ENCODE assay signal across 18 cellular contexts in the genomic region with DNA sequence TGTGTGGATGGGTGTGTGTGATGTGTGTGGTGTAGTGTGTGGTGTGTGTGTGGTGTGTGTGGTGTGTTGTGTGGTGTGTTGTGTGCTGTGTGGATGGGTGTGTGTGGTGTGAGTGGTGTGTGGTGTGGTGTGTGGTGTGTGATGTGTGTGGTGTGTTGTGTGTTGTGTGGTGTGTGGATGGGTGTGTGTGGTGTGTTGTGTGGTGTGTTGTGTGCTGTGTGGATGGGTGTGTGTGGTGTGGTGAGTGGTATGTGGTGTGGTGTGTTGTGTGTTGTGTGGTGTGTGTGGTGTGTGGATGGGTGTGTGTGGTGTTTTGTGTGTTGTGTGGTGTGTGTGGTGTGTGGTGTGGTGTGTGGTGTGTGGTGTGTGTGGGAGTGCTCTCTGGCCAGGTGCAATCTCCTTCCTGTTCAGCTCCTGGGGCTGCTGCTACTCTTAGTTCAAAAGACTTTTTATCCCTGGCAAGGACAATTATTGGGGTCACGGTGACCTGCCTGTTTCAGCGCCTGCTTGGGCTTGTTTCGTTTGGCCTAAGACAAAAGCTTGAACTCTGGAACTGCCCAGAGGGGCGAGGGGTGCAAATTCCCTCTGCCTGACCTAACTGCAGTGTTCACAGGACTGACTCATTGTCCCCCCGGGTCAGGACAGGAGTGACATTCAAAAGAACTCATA.
DNase-seq lines count a peak whose midpoint lies in the region; ATAC-seq, FAIRE-seq and TF ChIP-seq lines count a peak whose summit lies in the region.
"Had no signal": no experiment of that assay in that cellular context is flagged by ENCODE, and none has a peak within 500 bp of the region (broad histone marks: within the 10 kb centered on the region; RNA-seq: fewer than 3 reads in every experiment).

No MANE protein-coding gene starts in this region.

- intact Hi-C loops in HepG2 (cut with micrococcal nuclease; ENCODE audit: unreplicated experiment) (no loop called here), right lobe of liver (cut with DNase I) (no loop called here), endothelial cell of umbilical vein (cut with micrococcal nuclease) (no loop called here), A673 (cut with micrococcal nuclease; ENCODE audit: unreplicated experiment) (no loop called here)

- dilution Hi-C loops in endothelial cell of umbilical vein (cut with MboI; ENCODE audit: extremely low pct_ligation_motif_present, low sequenced_read_pairs): no loop called here

- peaks cover 12 to 21% of the 10 kb centered on the region in 2 donors for H3K27me3 Mint-ChIP-seq in stimulated activated naive B cell treated with anti-CD40 and anti-IgM and Interleukin-4, amounts not matched to agents 10 μg/mL and 1 μg/mL and 100 μg/mL, for 72 hours

- H3K9me3 Mint-ChIP-seq in stimulated activated naive B cell treated with anti-CD40 and anti-IgM and Interleukin-4, amounts not matched to agents 10 μg/mL and 1 μg/mL and 100 μg/mL, for 72 hours: no peaks in the 10 kb centered on the region

- POLR2A ChIA-PET in HepG2 (lab: Yijun Ruan, JAX) (no interaction called here), endothelial cell of umbilical vein (lab: Charles Lee) (no interaction called here), A673 (lab: Charles Lee; ENCODE audit: low non-redundant PET) (no interaction called here)

- TF ChIP-seq POLR2A in HepG2 (IDR thresholded peaks at IDR 0.05; ENCODE audit: insufficient read depth in 1 of 2, low read depth in 2 of 2, low read length in 2 of 2) (no peak), right lobe of liver (IDR thresholded peaks at IDR 0.05) (no peak), endothelial cell of umbilical vein (IDR thresholded peaks at IDR 0.05; ENCODE audit: low read depth, low read length) (no peak)

- H3K36me3 ChIP-seq in HepG2 (replicated peaks in 1 of 2; ENCODE audit: control insufficient read depth in 1 of 2, insufficient read depth in 2 of 2, low read length in 2 of 2) (no peaks in the 10 kb centered on the region), right lobe of liver (no peaks in the 10 kb centered on the region), endothelial cell of umbilical vein (ENCODE audit: control insufficient read depth in 2 of 2, extremely low read depth in 1 of 2, insufficient read depth in 2 of 2, low read length in 2 of 2) (no peaks in the 10 kb centered on the region), A673 (ENCODE audit: insufficient read depth, low read length, poor library complexity, severe bottlenecking) (no peaks in the 10 kb centered on the region)
- H3K36me3 ChIP-seq: colonic mucosa had no signal

- H4K20me1 ChIP-seq in HepG2 (ENCODE audit: insufficient read depth, low read length) (0 out of 2 replicates have a peak, but pooled peaks cover 4% of the 10 kb centered on the region), endothelial cell of umbilical vein (replicated peaks; ENCODE audit: control insufficient read depth, extremely low read depth, insufficient read depth, low read length) (no peaks in the 10 kb centered on the region)

- in situ Hi-C loops in HepG2 (cut with HindIII; ENCODE audit: extremely low pct_ligation_motif_present, low pct_unique_long_range_greater_than_20kb): no loop called here

- BruUV-seq in HepG2 (replicated peaks; lab: Mats Ljungman, UMichigan): no TSS peak
- BruUV-seq in endothelial cell of umbilical vein (replicated peaks; lab: Mats Ljungman, UMichigan): no TSS peak
- BruUV-seq in A673 (replicated peaks; lab: Mats Ljungman, UMichigan): no TSS peak

- no peaks in the 10 kb centered on the region for H3K9me1 ChIP-seq in endothelial cell of umbilical vein (replicated peaks; ENCODE audit: control insufficient read depth, extremely low read depth, insufficient read depth, low read length)

- H3K9ac ChIP-seq in HepG2 (ENCODE audit: insufficient read depth, low read depth, low read length) (no peak overlapping the region), endothelial cell of umbilical vein (replicated peaks; ENCODE audit: extremely low read depth, insufficient read depth, low read length) (no peak overlapping the region)
- H3K9ac ChIP-seq: parathyroid adenoma had no signal

- FAIRE-seq in HepG2 (lab: Jason Lieb, UNC): peak; percentile 53
- FAIRE-seq in endothelial cell of umbilical vein (lab: Jason Lieb, UNC): peak; percentile 38
- FAIRE-seq: kidney had no signal

- H3K27ac ChIP-seq in HepG2 (ENCODE audit: extremely low read length, insufficient read depth, low read length) (no peak overlapping the region), right lobe of liver (no peak overlapping the region), endothelial cell of umbilical vein (ENCODE audit: insufficient read depth, low read depth, low read length) (no peak overlapping the region), A673 (ENCODE audit: low read depth, low read length, poor library complexity, severe bottlenecking) (no peak overlapping the region)
- H3K27ac ChIP-seq: colonic mucosa, parathyroid adenoma, SK-N-MC had no signal

- 4% methylated on average over 5 of the region's 5 CpGs for WGBS in HepG2 (ENCODE audit: low lambda C conversion rate)
- WGBS in right lobe of liver (ENCODE audit: insufficient coverage, low coverage, low lambda C conversion rate, missing lambda C conversion rate): 34% methylated on average over 3 of the region's 5 CpGs

- DNase-seq in HepG2 (ENCODE audit: low spot score): peak; percentile 11
- no peak for DNase-seq in right lobe of liver
- DNase-seq in NCI-H69 (lab: John Stamatoyannopoulos, UW): peak; percentile 41
- no peak for DNase-seq in endothelial cell of umbilical vein (ENCODE audit: low read depth, low spot score)
- DNase-seq in stimulated activated naive B cell treated with anti-CD40 and anti-IgM and Interleukin-4, amounts not matched to agents 10 μg/mL and 1 μg/mL and 100 μg/mL, for 72 hours: no peak
- DNase-seq in A673 (ENCODE audit: low spot score): no peak
- no peak for DNase-seq in AG08395 (ENCODE audit: low spot score)
- DNase-seq: activated T-cell treated with anti-CD3 and anti-CD28 coated beads, Interleukin-2, amount 50 U/mL, for 1 hour; anterior cingulate cortex; colonic mucosa; DMS153; kidney; NCI-H446 had no signal

- ATAC-seq in HepG2 (peak; percentile 59), right lobe of liver (no peak), GM18907 (IDR thresholded peaks at IDR 0.05; ENCODE audit: unreplicated experiment) (no peak)
- peak; percentile 5 to 20 for ATAC-seq in stimulated activated naive B cell treated with anti-CD40 and anti-IgM and Interleukin-4, amounts not matched to agents 10 μg/mL and 1 μg/mL and 100 μg/mL, for 72 hours (replicated peaks)

- H3K4me3 ChIP-seq in HepG2 (replicated peaks in 1 of 3; ENCODE audit: insufficient read depth in 1 of 3, low read depth in 2 of 3, low read length in 3 of 3) (no peak overlapping the region), right lobe of liver (no peak overlapping the region), endothelial cell of umbilical vein (replicated peaks in 1 of 3; ENCODE audit: insufficient read depth in 1 of 3, low read depth in 1 of 3, low read length in 3 of 3) (no peak overlapping the region), A673 (ENCODE audit: low read depth, low read length, poor library complexity, severe bottlenecking) (no peak overlapping the region)
- H3K4me3 ChIP-seq: colonic mucosa, SK-N-MC, smooth muscle cell had no signal

- peaks cover 28 to 31% of the 10 kb centered on the region in 2 donors for H3K4me1 Mint-ChIP-seq in stimulated activated naive B cell treated with anti-CD40 and anti-IgM and Interleukin-4, amounts not matched to agents 10 μg/mL and 1 μg/mL and 100 μg/mL, for 72 hours

- H3K4me2 ChIP-seq in HepG2 (ENCODE audit: low read depth, low read length): no peak overlapping the region
- H3K4me2 ChIP-seq in endothelial cell of umbilical vein (ENCODE audit: insufficient read depth, low read length): no peak overlapping the region
- H3K4me2 ChIP-seq: smooth muscle cell had no signal

- H3K27me3 ChIP-seq in HepG2 (ENCODE audit: control insufficient read depth in 1 of 2, insufficient read depth in 2 of 2, low read length in 2 of 2): peaks cover 3 to 33% of the 10 kb centered on the region in 2 experiments; a peak in 3 of 5 replicates
- no peaks in the 10 kb centered on the region for H3K27me3 ChIP-seq in right lobe of liver
- H3K27me3 ChIP-seq in endothelial cell of umbilical vein (ENCODE audit: control insufficient read depth in 2 of 2, insufficient read depth in 2 of 2, low read length in 2 of 2): no peaks in the 10 kb centered on the region
- peaks cover 21% of the 10 kb centered on the region for H3K27me3 ChIP-seq in A673 (replicated peaks; ENCODE audit: insufficient read depth, low read depth, low read length, poor library complexity)
- H3K27me3 ChIP-seq: colonic mucosa had no signal

- peak overlapping the region; percentile 16 for H3K27ac Mint-ChIP-seq in stimulated activated naive B cell treated with anti-CD40 and anti-IgM and Interleukin-4, amounts not matched to agents 10 μg/mL and 1 μg/mL and 100 μg/mL, for 72 hours
- H3K27ac Mint-ChIP-seq: B cell had no signal

- peaks cover 8% of the 10 kb centered on the region; the same call in 1 of the 2 replicates for H3K4me1 ChIP-seq in HepG2 (ENCODE audit: insufficient read depth, low read length)
- H3K4me1 ChIP-seq in right lobe of liver: no peaks in the 10 kb centered on the region
- H3K4me1 ChIP-seq in endothelial cell of umbilical vein (ENCODE audit: control insufficient read depth, extremely low read depth, insufficient read depth, low read length): no peaks in the 10 kb centered on the region
- no peaks in the 10 kb centered on the region for H3K4me1 ChIP-seq in A673 (ENCODE audit: insufficient read depth, low read length, poor library complexity, severe bottlenecking)
- H3K4me1 ChIP-seq: colonic mucosa, parathyroid adenoma had no signal

- TF ChIP-seq CTCF in HepG2 (CRISPR knock-in tag; IDR thresholded peaks at IDR 0.05) (no peak), right lobe of liver (IDR thresholded peaks at IDR 0.05) (no peak), endothelial cell of umbilical vein (IDR thresholded peaks at IDR 0.05; ENCODE audit: extremely low read depth in 1 of 2, insufficient read depth in 1 of 2, low read depth in 1 of 2, low read length in 2 of 2) (no peak), A673 (conservative IDR thresholded peaks at IDR 0.05; ENCODE audit: low read depth, low read length) (no peak)

- H3K9me3 ChIP-seq in HepG2 (ENCODE audit: low read length) (no peaks in the 10 kb centered on the region), right lobe of liver (no peaks in the 10 kb centered on the region), endothelial cell of umbilical vein (replicated peaks; ENCODE audit: control insufficient read depth, insufficient read depth, low read length) (no peaks in the 10 kb centered on the region), A673 (ENCODE audit: low read depth, low read length, poor library complexity, severe bottlenecking) (no peaks in the 10 kb centered on the region)
- H3K9me3 ChIP-seq: colonic mucosa had no signal

- CTCF ChIA-PET in HepG2 (lab: Yijun Ruan, JAX; ENCODE audit: low intra/inter-chr PET ratio, low total read pairs): no interaction called here
- CTCF ChIA-PET in endothelial cell of umbilical vein (lab: Charles Lee): no interaction called here
- CTCF ChIA-PET in A673 (lab: Charles Lee): no interaction called here

- TF ChIP-seq RAD21 in HepG2 (CRISPR knock-in tag; IDR thresholded peaks at IDR 0.05): no peak

- no peak overlapping the region for H2AFZ ChIP-seq in HepG2 (ENCODE audit: low read length)
- no peak overlapping the region for H2AFZ ChIP-seq in endothelial cell of umbilical vein (ENCODE audit: low read depth, low read length)
- H2AFZ ChIP-seq: parathyroid adenoma had no signal

- TF ChIP-seq EP300 in HepG2 (IDR thresholded peaks at IDR 0.05; ENCODE audit: low read depth in 2 of 2, low read length in 2 of 2): no peak
- no peak for TF ChIP-seq EP300 in HepG2 (CRISPR knock-in tag; IDR thresholded peaks at IDR 0.05; ENCODE audit: borderline replicate concordance)

- H3K4me3 Mint-ChIP-seq in stimulated activated naive B cell treated with anti-CD40 and anti-IgM and Interleukin-4, amounts not matched to agents 10 μg/mL and 1 μg/mL and 100 μg/mL, for 72 hours: no peak overlapping the region
- H3K4me3 Mint-ChIP-seq: B cell had no signal

- H3K79me2 ChIP-seq in HepG2 (ENCODE audit: insufficient read depth, low read length) (no peaks in the 10 kb centered on the region), endothelial cell of umbilical vein (ENCODE audit: control insufficient read depth, insufficient read depth, low read length) (no peaks in the 10 kb centered on the region)
- H3K79me2 ChIP-seq: parathyroid adenoma had no signal

- no peaks in the 10 kb centered on the region for H3K36me3 Mint-ChIP-seq in stimulated activated naive B cell treated with anti-CD40 and anti-IgM and Interleukin-4, amounts not matched to agents 10 μg/mL and 1 μg/mL and 100 μg/mL, for 72 hours

Comparison
In these comparisons a context has a peak if more than half of its experiments do, and no peak if none do; other contexts are left out.
1. ATAC-seq: peak in HepG2 (single experiment) and stimulated activated naive B cell treated with anti-CD40 and anti-IgM and Interleukin-4, amounts not matched to agents 10 μg/mL and 1 μg/mL and 100 μg/mL, for 72 hours (2 of 2); none in right lobe of liver (0 of 4) and GM18907 (single experiment).
2. DNase-seq: peak in HepG2 (single experiment) and NCI-H69 (single experiment); none in right lobe of liver (0 of 3), endothelial cell of umbilical vein (single experiment), stimulated activated naive B cell treated with anti-CD40 and anti-IgM and Interleukin-4, amounts not matched to agents 10 μg/mL and 1 μg/mL and 100 μg/mL, for 72 hours (single experiment), A673 (single experiment) and AG08395 (single experiment).